Comparison of ENCODE assay signal across 9 cellular contexts in the genomic region with DNA sequence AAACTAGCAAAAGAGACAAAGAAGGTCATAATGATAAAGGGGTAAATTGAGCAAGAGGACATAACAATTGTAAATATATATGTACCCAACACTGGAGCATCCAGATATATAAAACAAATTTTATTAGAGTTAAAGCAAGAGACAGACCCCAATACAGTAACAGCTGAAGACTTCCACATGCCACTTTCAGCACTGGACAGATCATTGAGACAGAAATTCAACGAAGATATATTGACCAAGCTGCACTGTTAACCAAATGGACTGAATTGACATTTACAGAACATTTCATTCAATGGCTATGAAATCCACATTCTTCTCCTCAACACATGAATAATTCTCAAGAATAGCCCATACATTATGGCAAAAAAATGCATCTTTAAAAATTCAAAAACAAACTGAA.
"Had no signal": no experiment of that assay in that cellular context is flagged by ENCODE, and none has a peak within 500 bp of the region (broad histone marks: within the 10 kb centered on the region; RNA-seq: fewer than 3 reads in every experiment).

No MANE protein-coding gene starts in this region.

- H3K4me2 ChIP-seq: GM23338, KMS-11 had no signal

- ATAC-seq: GM23338 had no signal

- FAIRE-seq: H1, H54, HTR-8/SVneo had no signal

- H3K4me3 ChIP-seq: GM23338 had no signal

- H3K27ac ChIP-seq: KMS-11 had no signal

- H2AFZ ChIP-seq: GM23338 had no signal

- H3K9ac ChIP-seq: KMS-11 had no signal

- DNase-seq: H9, HCEC 1CT, Karpas-422, KBM-7 had no signal
